In genomic region chr9:79383096-79383495, GRCh38 we compare ENCODE assay signal across 23 cellular contexts.
"Had no signal": no experiment of that assay in that cellular context is flagged by ENCODE, and none has a peak within 500 bp of the region (broad histone marks: within the 10 kb centered on the region; RNA-seq: fewer than 3 reads in every experiment).

No MANE protein-coding gene starts in this region.

- H3K27me3 ChIP-seq: ovary, right lobe of liver had no signal

- DNase-seq: activated CD4-positive, alpha-beta memory T cell treated with anti-CD3 and anti-CD28 coated beads, Interleukin-2, amount 10 ng/mL, durations not matched to agents 7 days and 5 days; activated CD4-positive, alpha-beta T cell treated with anti-CD3 and anti-CD28 coated beads, Interleukin-2, amount 10 ng/mL, durations not matched to agents 7 days and 5 days; activated CD4-positive, CD25-positive, alpha-beta regulatory T cell treated with anti-CD3 and anti-CD28 coated beads, Interleukin-2, amount 50 U/mL, for 72 hours; activated gamma-delta T cell treated with Interleukin-2 at 50 U/mL for 16 hours; activated naive CD8-positive, alpha-beta T cell treated with anti-CD3 and anti-CD28 coated beads, Interleukin-2, amount 50 U/mL, for 24 hours; activated T-cell treated with anti-CD3 and anti-CD28 coated beads, Interleukin-2, amount 50 U/mL, for 4 hours; amygdala; dermis blood vessel endothelial cell; effector CD4-positive, alpha-beta T cell; head of caudate nucleus; hippocampal formation; nephron progenitor cell; ovary; right lobe of liver; stimulated activated CD4-positive, alpha-beta T cell treated with anti-CD3 and anti-CD28 coated beads, Interleukin-12 subunit alpha, Interleukin-12 subunit beta, amount 100 ng/mL, for 4 hours; stimulated activated CD4-positive, alpha-beta T cell treated with anti-CD3 and anti-CD28 coated beads, Interleukin-4, amount 100 ng/mL, for 1 hour; SW 1271; T-helper 9 cell; trophoblast cell; WERI-Rb-1 had no signal

- H3K36me3 ChIP-seq: ovary, right lobe of liver, thoracic aorta, WERI-Rb-1 had no signal

- ATAC-seq: activated naive CD8-positive, alpha-beta T cell treated with anti-CD3 and anti-CD28 coated beads, Interleukin-2, amount 50 U/mL, for 24 hours; activated T-helper 17 cell treated with anti-CD3 and anti-CD28 coated beads, Interleukin-2, amount 50 U/mL, for 72 hours; right lobe of liver had no signal

- H3K9me3 ChIP-seq: ovary, right lobe of liver, thoracic aorta had no signal

- H3K27ac ChIP-seq: ovary, right lobe of liver, skin epidermis, thoracic aorta, WERI-Rb-1 had no signal

- H3K4me1 ChIP-seq: right lobe of liver had no signal

- H3K4me3 ChIP-seq: ovary, right lobe of liver, skin epidermis, thoracic aorta had no signal
